ENCODE assay signal across 1 cellular context in genomic region chrX:48854898-48855297, GRCh38.
TF ChIP-seq lines count a peak whose summit lies in the region.

No MANE protein-coding gene starts in this region.

TF ChIP-seq in HepG2, 621 proteins besides CTCF, POLR2A, EP300 and RAD21:
- TF ChIP-seq STAG1 (CRISPR knock-in tag; IDR thresholded peaks at IDR 0.05) (peak; percentile 54), TBL1XR1 (IDR thresholded peaks at IDR 0.05; ENCODE audit: borderline replicate concordance, low read length, partially characterized antibody) (no peak), ZBTB33 (CRISPR knock-in tag; IDR thresholded peaks at IDR 0.05) (no peak), ZNF841 (CRISPR knock-in tag; IDR thresholded peaks at IDR 0.05; ENCODE audit: borderline replicate concordance) (no peak), NKX3-1 (CRISPR knock-in tag; IDR thresholded peaks at IDR 0.05) (no peak), SNRNP70 (IDR thresholded peaks at IDR 0.05; ENCODE audit: low read depth, low read length) (no peak), ZNF644 (CRISPR knock-in tag; IDR thresholded peaks at IDR 0.05; ENCODE audit: low read depth) (no peak), ZNF329 (CRISPR knock-in tag; IDR thresholded peaks at IDR 0.05; ENCODE audit: low read depth) (no peak), ZNF740 (CRISPR knock-in tag; IDR thresholded peaks at IDR 0.05) (peak; percentile 48; the same call in 1 of the 2 replicates), ZNF256 (CRISPR knock-in tag; conservative IDR thresholded peaks at IDR 0.05) (no peak), PATZ1 (CRISPR knock-in tag; IDR thresholded peaks at IDR 0.05) (0 out of 2 replicates have a peak, but pooled peaks have one; percentile 30), ELF3 (CRISPR knock-in tag; IDR thresholded peaks at IDR 0.05) (no peak), TAF15 (IDR thresholded peaks at IDR 0.05; ENCODE audit: low read depth, low read length, poor library complexity, severe bottlenecking) (no peak), SMAD3 (CRISPR knock-in tag; IDR thresholded peaks at IDR 0.05) (no peak), ZNF18 (CRISPR knock-in tag; IDR thresholded peaks at IDR 0.05; ENCODE audit: insufficient replicate concordance) (no peak), ZFP90 (CRISPR knock-in tag; IDR thresholded peaks at IDR 0.05; ENCODE audit: borderline replicate concordance) (no peak), ZBTB39 (CRISPR knock-in tag; IDR thresholded peaks at IDR 0.05) (no peak), CHCHD3 (CRISPR knock-in tag; IDR thresholded peaks at IDR 0.05) (no peak), ARNT2 (CRISPR knock-in tag; IDR thresholded peaks at IDR 0.05; ENCODE audit: low read depth) (no peak), JDP2 (CRISPR knock-in tag; IDR thresholded peaks at IDR 0.05; ENCODE audit: borderline replicate concordance) (no peak)
